ENCODE assay signal across 8 cellular contexts in the genomic region with DNA sequence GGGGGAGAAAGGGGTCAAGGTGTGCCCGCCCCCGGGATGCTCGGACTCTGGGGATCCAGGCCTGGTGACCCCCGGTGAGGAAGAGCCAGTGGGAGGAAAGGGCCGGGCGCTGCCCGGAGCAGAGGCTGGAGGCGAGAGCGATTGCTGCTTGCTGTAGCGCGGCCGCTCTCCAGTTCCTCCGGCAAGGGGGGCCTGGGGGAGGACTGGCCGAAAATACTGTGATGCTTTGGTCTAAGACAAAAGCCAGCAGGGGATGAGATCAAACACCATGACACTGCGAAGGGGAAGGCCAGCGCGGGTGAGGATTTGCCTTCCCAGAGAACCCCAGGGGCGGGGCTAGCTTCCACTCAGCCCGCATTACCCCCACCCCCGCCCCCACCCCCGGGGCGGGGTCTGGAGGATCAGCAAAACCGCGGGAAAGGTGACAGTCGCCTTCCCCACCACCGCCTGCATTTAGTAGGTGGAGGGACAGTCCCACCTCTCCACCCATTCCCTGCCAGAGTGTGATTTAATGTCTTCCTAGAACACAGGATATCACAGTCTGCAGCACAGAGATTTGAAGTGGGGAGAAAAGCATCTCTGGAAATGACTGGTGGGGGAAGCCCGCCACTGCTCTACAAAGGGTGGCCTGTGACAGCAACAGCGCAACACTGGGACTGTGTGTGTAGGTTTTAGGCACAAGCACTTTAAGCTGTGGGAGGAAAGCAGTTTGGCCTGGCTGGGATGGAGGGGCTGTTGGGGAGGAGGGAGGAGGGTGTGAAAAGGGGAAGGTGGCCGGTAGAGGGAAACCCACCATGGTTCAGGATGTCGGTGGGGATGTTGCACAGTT. TPM values are rescaled to one million over a fixed set of nuclear protein-coding genes. Genes with fewer than 3 reads are reported as not detected.
DNase-seq lines count a peak whose midpoint lies in the region; ATAC-seq and TF ChIP-seq lines count a peak whose summit lies in the region.

No MANE protein-coding gene starts in this region.

- peak overlapping the region in 3 of 6 donors; percentile 6 to 45 (median 20) for H3K27ac Mint-ChIP-seq in immature natural killer cell

- H3K4me1 Mint-ChIP-seq in immature natural killer cell = peaks cover 24 to 28% of the 10 kb centered on the region in 2 donors

- in situ Hi-C loops in astrocyte of the spinal cord (cut with HindIII; ENCODE audit: low sequenced_read_pairs) = no loop called here

- H3K4me3 ChIP-seq in GM12875 (ENCODE audit: low read depth, low read length) (peak overlapping the region; percentile 22), astrocyte of the spinal cord (ENCODE audit: low read depth, low read length) (peak overlapping the region; percentile 35)

- peak overlapping the region; percentile 65 to 85 (median 78) for H3K4me3 Mint-ChIP-seq in immature natural killer cell

- peaks cover 6 to 14% (median 11%) of the 10 kb centered on the region in 3 donors for H3K27me3 Mint-ChIP-seq in immature natural killer cell (ENCODE audit: low read depth in 3 of 3)

- TF ChIP-seq CTCF in GM12875 (IDR thresholded peaks at IDR 0.05; ENCODE audit: borderline replicate concordance, insufficient read depth, low read depth, low read length) (no peak), astrocyte of the spinal cord (IDR thresholded peaks at IDR 0.05; ENCODE audit: low read depth, low read length) (no peak)

- H3K36me3 Mint-ChIP-seq in immature natural killer cell = no peaks in the 10 kb centered on the region

- DNase-seq in NCI-H146 (lab: John Stamatoyannopoulos, UW) = peak; percentile 88
- DNase-seq in T-helper 9 cell = peak; percentile 34
- peak; percentile 68 for DNase-seq in astrocyte of the spinal cord (ENCODE audit: low read depth, low spot score)
- peak; percentile 23 to 56 (median 40) for DNase-seq in immature natural killer cell
- peak; percentile 85 for DNase-seq in stimulated activated CD4-positive, alpha-beta T cell treated with anti-CD3 and anti-CD28 coated beads, Interleukin-12 subunit alpha, Interleukin-12 subunit beta, amount 100 ng/mL, for 4 hours
- DNase-seq in NCI-H446 (lab: John Stamatoyannopoulos, UW) = no peak

- no peaks in the 10 kb centered on the region for H3K9me3 Mint-ChIP-seq in immature natural killer cell

- ATAC-seq in HG02763 (IDR thresholded peaks at IDR 0.05; ENCODE audit: unreplicated experiment) = peak; percentile 70

RNA-seq across cellular contexts. Expression of a gene that starts 25.7 kb away (rescaled TPM):
- polyA plus RNA-seq in immature natural killer cell = not detected

Comparison
In these comparisons a context has a peak if more than half of its experiments do, and no peak if none do; other contexts are left out.
1. DNase-seq: peak in NCI-H146 (single experiment), T-helper 9 cell (single experiment), astrocyte of the spinal cord (single experiment), immature natural killer cell (3 of 3) and stimulated activated CD4-positive, alpha-beta T cell treated with anti-CD3 and anti-CD28 coated beads, Interleukin-12 subunit alpha, Interleukin-12 subunit beta, amount 100 ng/mL, for 4 hours (single experiment); none in NCI-H446 (0 of 2).